24 cellular contexts compared by ENCODE assay signal in genomic region chr7:155287229-155287935, GRCh38. TPM values are rescaled to one million over a fixed set of nuclear protein-coding genes. Genes with fewer than 3 reads are reported as not detected.
A peak's percentile ranks its signal among the peaks of the same experiment; 100 is the strongest.
DNase-seq lines count a peak whose midpoint lies in the region; ATAC-seq, FAIRE-seq and TF ChIP-seq lines count a peak whose summit lies in the region.
"Had no signal": no experiment of that assay in that cellular context is flagged by ENCODE, and none has a peak within 500 bp of the region (broad histone marks: within the 10 kb centered on the region; RNA-seq: fewer than 3 reads in every experiment).

No MANE protein-coding gene starts in this region.

- no peaks in the 10 kb centered on the region for H3K9me1 ChIP-seq in endothelial cell of umbilical vein (replicated peaks; ENCODE audit: control insufficient read depth, extremely low read depth, insufficient read depth, low read length)

- H3K4me3 Mint-ChIP-seq in CD4-positive, CD25-positive, alpha-beta regulatory T cell, result peak overlapping the region in 3 of 4 donors; percentile 19 to 45 (median 29)
- H3K4me3 Mint-ChIP-seq: effector memory CD8-positive, alpha-beta T cell; natural killer cell; stimulated activated naive CD8-positive, alpha-beta T cell treated with anti-CD3 and anti-CD28 coated beads, Interleukin-15, Interleukin-2, amounts not matched to agents 100 ng/mL and 50 ng/mL, for 24 hours; type B pancreatic cell had no signal

- TF ChIP-seq POLR2A in NB4 (IDR thresholded peaks at IDR 0.05; ENCODE audit: extremely low read depth, insufficient read length) (no peak), endothelial cell of umbilical vein (IDR thresholded peaks at IDR 0.05; ENCODE audit: low read depth, low read length) (no peak), uterus (IDR thresholded peaks at IDR 0.05) (no peak), prostate gland (IDR thresholded peaks at IDR 0.05) (no peak)

- peak; percentile 15 for FAIRE-seq in endothelial cell of umbilical vein (lab: Jason Lieb, UNC)
- FAIRE-seq: GM18507 had no signal

- peak overlapping the region; percentile 20 for H2AFZ ChIP-seq in endothelial cell of umbilical vein (ENCODE audit: low read depth, low read length)

- 95% methylated on average over 29 of the region's 29 CpGs for WGBS in prostate gland

- no peak for ATAC-seq in CD4-positive, CD25-positive, alpha-beta regulatory T cell (ENCODE audit: low read depth in 2 of 2)
- no peak for ATAC-seq in GM19351 (IDR thresholded peaks at IDR 0.05; ENCODE audit: unreplicated experiment)
- ATAC-seq: body of pancreas; effector memory CD8-positive, alpha-beta T cell; natural killer cell had no signal

- H3K9me3 ChIP-seq in BLaER1, result no peaks in the 10 kb centered on the region
- no peaks in the 10 kb centered on the region for H3K9me3 ChIP-seq in CD4-positive, CD25-positive, alpha-beta regulatory T cell (ENCODE audit: control insufficient read depth in 2 of 2, low read length in 2 of 2)
- H3K9me3 ChIP-seq in endothelial cell of umbilical vein (replicated peaks; ENCODE audit: control insufficient read depth, insufficient read depth, low read length), result no peaks in the 10 kb centered on the region
- no peaks in the 10 kb centered on the region for H3K9me3 ChIP-seq in uterus
- H3K9me3 ChIP-seq in prostate gland, result no peaks in the 10 kb centered on the region
- H3K9me3 ChIP-seq: body of pancreas had no signal

- BruUV-seq in endothelial cell of umbilical vein (replicated peaks; lab: Mats Ljungman, UMichigan), result no TSS peak

- peak overlapping the region; percentile 100 for H3K4me2 ChIP-seq in BLaER1
- no peak overlapping the region for H3K4me2 ChIP-seq in endothelial cell of umbilical vein (ENCODE audit: insufficient read depth, low read length)

- CTCF ChIA-PET in endothelial cell of umbilical vein (lab: Charles Lee), result interaction anchor here (0.6 kb wide), 1 partner anchor 14 kb away, joined by 3 read pairs; no protein-coding TSS in a partner anchor

- dilution Hi-C loops in endothelial cell of umbilical vein (cut with MboI; ENCODE audit: extremely low pct_ligation_motif_present, low sequenced_read_pairs), result no loop called here

- DNase-seq in CD4-positive, CD25-positive, alpha-beta regulatory T cell, result no peak
- DNase-seq in NB4 (ENCODE audit: low read depth) (peak; percentile 48), endothelial cell of umbilical vein (ENCODE audit: low read depth, low spot score) (no peak), C1 segment of cervical spinal cord (lab: John Stamatoyannopoulos, UW) (no peak), uterus (no peak), prostate gland (ENCODE audit: low spot score) (no peak)
- DNase-seq: activated CD4-positive, alpha-beta T cell treated with anti-CD3 and anti-CD28 coated beads, Interleukin-2, amount 50 U/mL, for 48 hours; activated T-cell treated with anti-CD3 and anti-CD28 coated beads, Interleukin-2, amount 50 U/mL, for 48 hours; effector memory CD8-positive, alpha-beta T cell; glutamatergic neuron; IMR-90; mesendoderm; natural killer cell; NCI-H187 treated with DMSO at 0.1 percent for 48 hours; NCI-H748 treated with DMSO at 0.1 percent for 48 hours; posterior cingulate gyrus; stimulated activated CD4-positive, alpha-beta T cell treated with anti-CD3 and anti-CD28 coated beads, Interleukin-1b, Interleukin-23, amount 100 ng/mL, for 48 hours; WERI-Rb-1 had no signal

- intact Hi-C loops in endothelial cell of umbilical vein (cut with micrococcal nuclease), result no loop called here
- intact Hi-C loops in uterus (cut with DNase I; ENCODE audit: low total_unique reads), result no loop called here
- intact Hi-C loops in prostate gland (cut with DNase I), result no loop called here

- H3K9me3 Mint-ChIP-seq in CD4-positive, CD25-positive, alpha-beta regulatory T cell, result peaks cover 0 to 2% (median 0%) of the 10 kb centered on the region in 7 donors
- H3K9me3 Mint-ChIP-seq: effector memory CD8-positive, alpha-beta T cell; natural killer cell; stimulated activated naive CD8-positive, alpha-beta T cell treated with anti-CD3 and anti-CD28 coated beads, Interleukin-15, Interleukin-2, amounts not matched to agents 100 ng/mL and 50 ng/mL, for 24 hours; type B pancreatic cell had no signal

- peaks cover 5 to 54% (median 30%) of the 10 kb centered on the region in 4 donors for H3K4me1 Mint-ChIP-seq in CD4-positive, CD25-positive, alpha-beta regulatory T cell

- H3K4me1 ChIP-seq in BLaER1, result peaks cover 94% of the 10 kb centered on the region
- H3K4me1 ChIP-seq in CD4-positive, CD25-positive, alpha-beta regulatory T cell (ENCODE audit: control insufficient read depth, insufficient read depth, low read length, poor library complexity, severe bottlenecking), result peaks cover 22% of the 10 kb centered on the region
- peaks cover 15% of the 10 kb centered on the region for H3K4me1 ChIP-seq in endothelial cell of umbilical vein (ENCODE audit: control insufficient read depth, extremely low read depth, insufficient read depth, low read length)
- H3K4me1 ChIP-seq in uterus, result no peaks in the 10 kb centered on the region
- no peaks in the 10 kb centered on the region for H3K4me1 ChIP-seq in prostate gland (replicated peaks)
- H3K4me1 ChIP-seq: body of pancreas had no signal

- H3K36me3 ChIP-seq in BLaER1 (no peaks in the 10 kb centered on the region), endothelial cell of umbilical vein (ENCODE audit: control insufficient read depth in 2 of 2, extremely low read depth in 1 of 2, insufficient read depth in 2 of 2, low read length in 2 of 2) (no peaks in the 10 kb centered on the region), uterus (no peaks in the 10 kb centered on the region), prostate gland (no peaks in the 10 kb centered on the region)
- H3K36me3 ChIP-seq in CD4-positive, CD25-positive, alpha-beta regulatory T cell (ENCODE audit: control insufficient read depth, insufficient read depth, low read length), result no peaks in the 10 kb centered on the region
- H3K36me3 ChIP-seq: WERI-Rb-1 had no signal

- no peak overlapping the region for H3K27ac ChIP-seq in BLaER1
- H3K27ac ChIP-seq in CD4-positive, CD25-positive, alpha-beta regulatory T cell (ENCODE audit: insufficient read depth, low read length, poor library complexity, severe bottlenecking), result no peak overlapping the region
- H3K27ac ChIP-seq in endothelial cell of umbilical vein (ENCODE audit: insufficient read depth, low read depth, low read length), result no peak overlapping the region
- H3K27ac ChIP-seq in uterus, result no peak overlapping the region
- H3K27ac ChIP-seq in prostate gland, result no peak overlapping the region
- H3K27ac ChIP-seq: body of pancreas, WERI-Rb-1 had no signal

- TF ChIP-seq CTCF in NB4 (IDR thresholded peaks at IDR 0.05; ENCODE audit: low read depth, low read length) (no peak), endothelial cell of umbilical vein (IDR thresholded peaks at IDR 0.05; ENCODE audit: extremely low read depth in 1 of 2, insufficient read depth in 1 of 2, low read depth in 1 of 2, low read length in 2 of 2) (no peak), uterus (IDR thresholded peaks at IDR 0.05) (no peak), prostate gland (IDR thresholded peaks at IDR 0.05) (no peak)

- 0 out of 2 replicates have a peak overlapping the region, but pooled peaks have one; percentile 15 for H3K4me3 ChIP-seq in BLaER1
- no peak overlapping the region for H3K4me3 ChIP-seq in CD4-positive, CD25-positive, alpha-beta regulatory T cell (ENCODE audit: low read depth, low read length)
- no peak overlapping the region for H3K4me3 ChIP-seq in NB4 (ENCODE audit: low read depth, low read length)
- no peak overlapping the region for H3K4me3 ChIP-seq in endothelial cell of umbilical vein (replicated peaks in 1 of 3; ENCODE audit: insufficient read depth in 1 of 3, low read depth in 1 of 3, low read length in 3 of 3)
- H3K4me3 ChIP-seq in uterus, result no peak overlapping the region
- H3K4me3 ChIP-seq in prostate gland, result no peak overlapping the region
- H3K4me3 ChIP-seq: body of pancreas had no signal

- H3K27me3 Mint-ChIP-seq in CD4-positive, CD25-positive, alpha-beta regulatory T cell, result no peaks in the 10 kb centered on the region
- H3K27me3 Mint-ChIP-seq: stimulated activated naive CD8-positive, alpha-beta T cell treated with anti-CD3 and anti-CD28 coated beads, Interleukin-15, Interleukin-2, amounts not matched to agents 100 ng/mL and 50 ng/mL, for 24 hours; type B pancreatic cell had no signal

- H3K27ac Mint-ChIP-seq in CD4-positive, CD25-positive, alpha-beta regulatory T cell, result peak overlapping the region; percentile 10 to 61 (median 55)
- H3K27ac Mint-ChIP-seq: stimulated activated naive CD8-positive, alpha-beta T cell treated with anti-CD3 and anti-CD28 coated beads, Interleukin-15, Interleukin-2, amounts not matched to agents 100 ng/mL and 50 ng/mL, for 24 hours; type B pancreatic cell had no signal

- H3K27me3 ChIP-seq in BLaER1, result no peaks in the 10 kb centered on the region
- H3K27me3 ChIP-seq in CD4-positive, CD25-positive, alpha-beta regulatory T cell (ENCODE audit: control insufficient read depth, insufficient read depth, low read length), result no peaks in the 10 kb centered on the region
- H3K27me3 ChIP-seq in endothelial cell of umbilical vein (ENCODE audit: control insufficient read depth in 2 of 2, insufficient read depth in 2 of 2, low read length in 2 of 2), result no peaks in the 10 kb centered on the region
- H3K27me3 ChIP-seq in uterus, result no peaks in the 10 kb centered on the region
- no peaks in the 10 kb centered on the region for H3K27me3 ChIP-seq in prostate gland (replicated peaks; ENCODE audit: insufficient read depth)
- H3K27me3 ChIP-seq: body of pancreas had no signal

- peaks cover 14% of the 10 kb centered on the region for H4K20me1 ChIP-seq in BLaER1
- H4K20me1 ChIP-seq in endothelial cell of umbilical vein (replicated peaks; ENCODE audit: control insufficient read depth, extremely low read depth, insufficient read depth, low read length), result no peaks in the 10 kb centered on the region

- no peaks in the 10 kb centered on the region for H3K36me3 Mint-ChIP-seq in CD4-positive, CD25-positive, alpha-beta regulatory T cell
- H3K36me3 Mint-ChIP-seq: natural killer cell, type B pancreatic cell had no signal

- POLR2A ChIA-PET in endothelial cell of umbilical vein (lab: Charles Lee), result no interaction called here

- H3K9ac ChIP-seq in BLaER1 (no peak overlapping the region), endothelial cell of umbilical vein (replicated peaks; ENCODE audit: extremely low read depth, insufficient read depth, low read length) (no peak overlapping the region)

- no peaks in the 10 kb centered on the region for H3K79me2 ChIP-seq in endothelial cell of umbilical vein (ENCODE audit: control insufficient read depth, insufficient read depth, low read length)

RNA-seq across cellular contexts. Expression of gene INSIG1, which starts 10.3 kb away (rescaled TPM):
- total RNA-seq in CD4-positive, CD25-positive, alpha-beta regulatory T cell, result 66.5 TPM
- polyA plus RNA-seq in CD4-positive, CD25-positive, alpha-beta regulatory T cell, result 10 to 100 TPM; 38.4 to 66.1 (median 55.4) TPM
- total RNA-seq in endothelial cell of umbilical vein (79.3 and 105 TPM in 2 replicates), uterus (10 to 100 TPM; 11.0 to 46.6 (median 22.0) TPM), prostate gland (100 to 1,000 TPM in 1 of 2 donors, 10 to 100 TPM in 1; 60.5 to 112 TPM)
- polyA plus RNA-seq in endothelial cell of umbilical vein, result 102 and 129 TPM in 2 replicates
- polyA plus RNA-seq in endothelial cell of umbilical vein (2011; cell fraction: cytosol; rRNA removed), result 55.2 and 65.6 TPM in 2 replicates
- 40.6 and 54.9 TPM in 2 replicates for polyA plus RNA-seq in endothelial cell of umbilical vein (2011; cell fraction: nucleus; rRNA removed)
- 36.7 and 55.1 TPM in 2 replicates for polyA plus RNA-seq in endothelial cell of umbilical vein (2012)
- 112 and 120 TPM in 2 replicates for polyA minus RNA-seq in endothelial cell of umbilical vein
- polyA minus RNA-seq in endothelial cell of umbilical vein (2011; cell fraction: cytosol; rRNA and poly(A)+ RNA removed), result 42.5 TPM
- 49.7 and 74.6 TPM in 2 replicates for polyA minus RNA-seq in endothelial cell of umbilical vein (2011; cell fraction: nucleus; rRNA and poly(A)+ RNA removed)
